12 cellular contexts compared by ENCODE assay signal in genomic region chr20:62590301-62591121, GRCh38. TPM values are rescaled to one million over a fixed set of nuclear protein-coding genes. Genes with fewer than 3 reads are reported as not detected.
A peak's percentile ranks its signal among the peaks of the same experiment; 100 is the strongest.
DNase-seq lines count a peak whose midpoint lies in the region; ATAC-seq and TF ChIP-seq lines count a peak whose summit lies in the region.
"Had no signal": no experiment of that assay in that cellular context is flagged by ENCODE, and none has a peak within 500 bp of the region (broad histone marks: within the 10 kb centered on the region; RNA-seq: fewer than 3 reads in every experiment).

No MANE protein-coding gene starts in this region.

- peaks cover 9% of the 10 kb centered on the region for H3K4me1 ChIP-seq in PC-9 (replicated peaks; ENCODE audit: insufficient read depth)

- no peaks in the 10 kb centered on the region for H3K36me3 ChIP-seq in PC-9 (ENCODE audit: low read depth)
- H3K36me3 ChIP-seq: tibial nerve had no signal

- no peaks in the 10 kb centered on the region for H3K9me2 ChIP-seq in PC-9 (ENCODE audit: insufficient read depth)

- DNase-seq in ELR (ENCODE audit: low read depth) (peak; percentile 96), PC-9 (peak; percentile 56 to 84), epithelial cell of proximal tubule (ENCODE audit: low read depth) (peak; percentile 22), mucosa of gallbladder (ENCODE audit: low spot score) (peak; percentile 82), DMS 273 treated with DMSO at 0.1 percent for 48 hours (lab: John Stamatoyannopoulos, UW) (no peak), dorsolateral prefrontal cortex (no peak)
- no peak for DNase-seq in activated T-cell treated with anti-CD3 and anti-CD28 coated beads, Interleukin-2, amount 50 U/mL, for 4 hours
- DNase-seq: NCI-H69 had no signal

- no peaks in the 10 kb centered on the region for H3K79me2 ChIP-seq in PC-9 (ENCODE audit: low read depth)

- H3K4me3 ChIP-seq in PC-9 = no peak overlapping the region
- H3K4me3 ChIP-seq in epithelial cell of proximal tubule (ENCODE audit: low read depth, low read length) = no peak overlapping the region
- H3K4me3 ChIP-seq in dorsolateral prefrontal cortex = no peak overlapping the region
- H3K4me3 ChIP-seq: body of pancreas, tibial nerve had no signal

- POLR2A ChIA-PET in PC-9 (lab: Charles Lee; ENCODE audit: unreplicated experiment) = no interaction called here

- H3K9me3 ChIP-seq in PC-9 (ENCODE audit: insufficient read depth, low read depth) = no peaks in the 10 kb centered on the region
- H3K9me3 ChIP-seq: body of pancreas, neutrophil, tibial nerve had no signal

- CTCF ChIA-PET in PC-9 (lab: Charles Lee) = no interaction called here

- no peak overlapping the region for H2AFZ ChIP-seq in PC-9

- BruUV-seq in PC-9 (replicated peaks; lab: Mats Ljungman, UMichigan) = no TSS peak

- no peaks in the 10 kb centered on the region for H3K9me3 Mint-ChIP-seq in activated T-cell treated with anti-CD3 and anti-CD28 coated beads, Interleukin-2, amount 50 U/mL, for 4 hours

- H3K4me3 Mint-ChIP-seq in activated T-cell treated with anti-CD3 and anti-CD28 coated beads, Interleukin-2, amount 50 U/mL, for 4 hours = no peak overlapping the region

- no peaks in the 10 kb centered on the region for H3K4me1 Mint-ChIP-seq in activated T-cell treated with anti-CD3 and anti-CD28 coated beads, Interleukin-2, amount 50 U/mL, for 4 hours (ENCODE audit: low read depth)

- peaks cover 4% of the 10 kb centered on the region; the same call in 1 of the 2 replicates for H3F3A ChIP-seq in PC-9 (ENCODE audit: insufficient read depth, low read depth)

- no peaks in the 10 kb centered on the region for H4K20me1 ChIP-seq in PC-9 (ENCODE audit: insufficient read depth)

- peaks cover 33% of the 10 kb centered on the region for H3K27me3 Mint-ChIP-seq in activated T-cell treated with anti-CD3 and anti-CD28 coated beads, Interleukin-2, amount 50 U/mL, for 4 hours (ENCODE audit: low read depth)

- no peaks in the 10 kb centered on the region for H3K36me3 Mint-ChIP-seq in activated T-cell treated with anti-CD3 and anti-CD28 coated beads, Interleukin-2, amount 50 U/mL, for 4 hours (ENCODE audit: insufficient read depth)

- intact Hi-C loops in PC-9 (cut with micrococcal nuclease; ENCODE audit: unreplicated experiment) = loop anchor here (1.0 kb wide), 1 partner anchor 12 kb away; no protein-coding TSS in a partner anchor
- intact Hi-C loops in dorsolateral prefrontal cortex (cut with DNase I) = no loop called here

- H3K27ac ChIP-seq in PC-9 = no peak overlapping the region
- no peak overlapping the region for H3K27ac ChIP-seq in dorsolateral prefrontal cortex
- H3K27ac ChIP-seq: body of pancreas, neutrophil, tibial nerve had no signal

- H3K27me3 ChIP-seq in PC-9 (ENCODE audit: insufficient read depth, low read depth) = peaks cover 42% of the 10 kb centered on the region
- H3K27me3 ChIP-seq in dorsolateral prefrontal cortex = peaks cover 0 to 38% (median 11%) of the 10 kb centered on the region in 45 donors

- no peak for ATAC-seq in HG03354 (IDR thresholded peaks at IDR 0.05; ENCODE audit: poor library complexity, severe bottlenecking, unreplicated experiment)
- ATAC-seq in activated T-cell treated with anti-CD3 and anti-CD28 coated beads, Interleukin-2, amount 50 U/mL, for 4 hours = no peak
- ATAC-seq: body of pancreas had no signal

- no peak overlapping the region; the same call in 1 of the 2 replicates for H3K4me2 ChIP-seq in PC-9

- no peak for TF ChIP-seq CTCF in PC-9 (conservative IDR thresholded peaks at IDR 0.05)
- TF ChIP-seq CTCF in epithelial cell of proximal tubule (conservative IDR thresholded peaks at IDR 0.05; ENCODE audit: low read depth, low read length) = no peak
- no peak for TF ChIP-seq CTCF in dorsolateral prefrontal cortex (IDR thresholded peaks at IDR 0.05 in 54 of 56, conservative IDR thresholded peaks at IDR 0.05 in 2 of 56; ENCODE audit: low read depth in 1 of 56, partially characterized antibody in 56 of 56)

RNA-seq across cellular contexts. Expression of gene SLCO4A1, which starts 51.8 kb away (rescaled TPM):
- total RNA-seq in PC-9 (2021) (14.1 and 19.3 TPM in 2 replicates), epithelial cell of proximal tubule (48.3 and 57.3 TPM in 2 replicates), mucosa of gallbladder (5.9 TPM), dorsolateral prefrontal cortex (100 to 1,000 TPM in 3 of 120 experiments, 10 to 100 TPM in 117; 10.4 to 115 (median 38.3) TPM)
- total RNA-seq in activated T-cell treated with anti-CD3 and anti-CD28 coated beads, Interleukin-2, amount 50 U/mL, for 4 hours = 10 to 100 TPM; 36.5 to 49.3 (median 48.2) TPM

Comparison
In these comparisons a context has a peak if more than half of its experiments do, and no peak if none do; other contexts are left out.
1. DNase-seq: peak in ELR (single experiment), PC-9 (2 of 2), epithelial cell of proximal tubule (single experiment) and mucosa of gallbladder (single experiment); none in DMS 273 treated with DMSO at 0.1 percent for 48 hours (single experiment), dorsolateral prefrontal cortex (0 of 10) and activated T-cell treated with anti-CD3 and anti-CD28 coated beads, Interleukin-2, amount 50 U/mL, for 4 hours (single experiment).